In the genomic region with DNA sequence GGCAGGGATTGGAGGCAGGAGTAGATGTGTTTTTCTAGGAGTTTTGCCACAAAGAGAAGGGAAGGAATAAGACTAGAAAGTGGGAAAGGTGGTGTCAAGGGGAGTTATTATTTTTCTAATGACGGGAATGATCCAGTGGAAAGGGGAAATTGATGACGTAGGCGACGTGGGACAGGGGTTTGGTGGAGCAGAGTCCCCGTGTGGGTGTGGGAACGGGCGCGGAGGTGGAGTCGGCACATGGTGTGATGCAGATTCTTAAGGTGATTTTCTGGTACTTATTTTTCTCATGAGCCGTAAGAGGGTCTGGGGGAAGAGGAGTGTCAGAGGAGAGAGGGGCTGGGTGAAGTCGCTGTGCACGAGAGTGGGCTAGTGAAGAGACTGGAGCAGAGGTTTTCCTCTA, we compare ENCODE assay signal across 1 cellular context.
TF ChIP-seq lines count a peak whose summit lies in the region.

No MANE protein-coding gene starts in this region.

TF ChIP-seq in HEK293, 187 proteins besides CTCF, POLR2A, EP300 and RAD21 (continued from another document):
- TF ChIP-seq, protein P1, sequence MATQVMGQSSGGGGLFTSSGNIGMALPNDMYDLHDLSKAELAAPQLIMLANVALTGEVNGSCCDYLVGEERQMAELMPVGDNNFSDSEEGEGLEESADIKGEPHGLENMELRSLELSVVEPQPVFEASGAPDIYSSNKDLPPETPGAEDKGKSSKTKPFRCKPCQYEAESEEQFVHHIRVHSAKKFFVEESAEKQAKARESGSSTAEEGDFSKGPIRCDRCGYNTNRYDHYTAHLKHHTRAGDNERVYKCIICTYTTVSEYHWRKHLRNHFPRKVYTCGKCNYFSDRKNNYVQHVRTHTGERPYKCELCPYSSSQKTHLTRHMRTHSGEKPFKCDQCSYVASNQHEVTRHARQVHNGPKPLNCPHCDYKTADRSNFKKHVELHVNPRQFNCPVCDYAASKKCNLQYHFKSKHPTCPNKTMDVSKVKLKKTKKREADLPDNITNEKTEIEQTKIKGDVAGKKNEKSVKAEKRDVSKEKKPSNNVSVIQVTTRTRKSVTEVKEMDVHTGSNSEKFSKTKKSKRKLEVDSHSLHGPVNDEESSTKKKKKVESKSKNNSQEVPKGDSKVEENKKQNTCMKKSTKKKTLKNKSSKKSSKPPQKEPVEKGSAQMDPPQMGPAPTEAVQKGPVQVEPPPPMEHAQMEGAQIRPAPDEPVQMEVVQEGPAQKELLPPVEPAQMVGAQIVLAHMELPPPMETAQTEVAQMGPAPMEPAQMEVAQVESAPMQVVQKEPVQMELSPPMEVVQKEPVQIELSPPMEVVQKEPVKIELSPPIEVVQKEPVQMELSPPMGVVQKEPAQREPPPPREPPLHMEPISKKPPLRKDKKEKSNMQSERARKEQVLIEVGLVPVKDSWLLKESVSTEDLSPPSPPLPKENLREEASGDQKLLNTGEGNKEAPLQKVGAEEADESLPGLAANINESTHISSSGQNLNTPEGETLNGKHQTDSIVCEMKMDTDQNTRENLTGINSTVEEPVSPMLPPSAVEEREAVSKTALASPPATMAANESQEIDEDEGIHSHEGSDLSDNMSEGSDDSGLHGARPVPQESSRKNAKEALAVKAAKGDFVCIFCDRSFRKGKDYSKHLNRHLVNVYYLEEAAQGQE (tag by site-specific recombination; IDR thresholded peaks at IDR 0.05): no peak
- no peak for TF ChIP-seq ZNF670 (tag by site-specific recombination; IDR thresholded peaks at IDR 0.05; ENCODE audit: low read depth)
- TF ChIP-seq ZNF654 (tag by site-specific recombination; IDR thresholded peaks at IDR 0.05; ENCODE audit: low read depth): no peak
TF ChIP-seq in HEK293: peak in this region for 1.
